In genomic region chr12:94595152-94595551, GRCh38 we compare ENCODE assay signal across 14 cellular contexts. TPM values are rescaled to one million over a fixed set of nuclear protein-coding genes. Genes with fewer than 3 reads are reported as not detected.
"Had no signal": no experiment of that assay in that cellular context is flagged by ENCODE, and none has a peak within 500 bp of the region (broad histone marks: within the 10 kb centered on the region; RNA-seq: fewer than 3 reads in every experiment).

No MANE protein-coding gene starts in this region.

- H3K27ac Mint-ChIP-seq: activated CD8-positive, alpha-beta memory T cell treated with anti-CD3 and anti-CD28 coated beads, Interleukin-2, amount 10 ng/mL, durations not matched to agents 7 days and 5 days; activated naive CD8-positive, alpha-beta T cell treated with anti-CD3 and anti-CD28 coated beads for 36 hours had no signal

- H3K36me3 ChIP-seq: esophagus squamous epithelium, heart left ventricle, left ventricle myocardium inferior, stomach had no signal

- H3K9me3 ChIP-seq: esophagus squamous epithelium, heart left ventricle, left ventricle myocardium inferior, stomach had no signal

- H3K9me3 Mint-ChIP-seq: activated naive CD8-positive, alpha-beta T cell treated with anti-CD3 and anti-CD28 coated beads for 36 hours; activated T-cell treated with anti-CD3 and anti-CD28 coated beads, Interleukin-2, amount 50 U/mL, for 4 hours; nephron progenitor cell had no signal

- ATAC-seq: activated CD8-positive, alpha-beta memory T cell treated with anti-CD3 and anti-CD28 coated beads, Interleukin-2, amount 10 ng/mL, durations not matched to agents 7 days and 5 days; activated T-cell treated with anti-CD3 and anti-CD28 coated beads, Interleukin-2, amount 50 U/mL, for 4 hours had no signal

- H3K36me3 Mint-ChIP-seq: activated CD8-positive, alpha-beta memory T cell treated with anti-CD3 and anti-CD28 coated beads, Interleukin-2, amount 10 ng/mL, durations not matched to agents 7 days and 5 days; activated naive CD8-positive, alpha-beta T cell treated with anti-CD3 and anti-CD28 coated beads for 36 hours had no signal

- H3K27me3 ChIP-seq: esophagus squamous epithelium, heart left ventricle, stomach had no signal

- H3K4me3 Mint-ChIP-seq: activated CD8-positive, alpha-beta memory T cell treated with anti-CD3 and anti-CD28 coated beads, Interleukin-2, amount 10 ng/mL, durations not matched to agents 7 days and 5 days; activated naive CD8-positive, alpha-beta T cell treated with anti-CD3 and anti-CD28 coated beads for 36 hours; activated T-cell treated with anti-CD3 and anti-CD28 coated beads, Interleukin-2, amount 50 U/mL, for 4 hours; nephron progenitor cell had no signal

- H3K4me3 ChIP-seq: esophagus squamous epithelium, heart left ventricle, left ventricle myocardium inferior, stomach had no signal

- DNase-seq: activated CD4-positive, alpha-beta T cell treated with anti-CD3 and anti-CD28 coated beads for 1 hour; activated CD4-positive, alpha-beta T cell treated with anti-CD3 and anti-CD28 coated beads, Interleukin-2, amount 50 U/mL, for 48 hours; activated CD8-positive, alpha-beta memory T cell treated with anti-CD3 and anti-CD28 coated beads, Interleukin-2, amount 10 ng/mL, durations not matched to agents 7 days and 5 days; activated gamma-delta T cell; activated naive CD8-positive, alpha-beta T cell treated with anti-CD3 and anti-CD28 coated beads for 36 hours; activated T-cell treated with anti-CD3 and anti-CD28 coated beads, Interleukin-2, amount 50 U/mL, for 4 hours; esophagus squamous epithelium; heart left ventricle; islet precursor cell; left ventricle myocardium inferior; mesenchymal stem cell; nephron progenitor cell; stomach had no signal

- H3K4me1 Mint-ChIP-seq: activated CD8-positive, alpha-beta memory T cell treated with anti-CD3 and anti-CD28 coated beads, Interleukin-2, amount 10 ng/mL, durations not matched to agents 7 days and 5 days; activated naive CD8-positive, alpha-beta T cell treated with anti-CD3 and anti-CD28 coated beads for 36 hours had no signal

RNA-seq across cellular contexts. Expression of gene TMCC3, which starts 55.2 kb away (rescaled TPM):
- total RNA-seq: T-helper 2 cell treated with Interferon-gamma antibody and Interleukin-4, amounts not matched to agents 100 ng/mL and 5 ng/mL, for 36 hours had no signal
